ENCODE assay signal across 14 cellular contexts in genomic region chr4:86633854-86634253, GRCh38.
"Had no signal": no experiment of that assay in that cellular context is flagged by ENCODE, and none has a peak within 500 bp of the region (broad histone marks: within the 10 kb centered on the region; RNA-seq: fewer than 3 reads in every experiment).

No MANE protein-coding gene starts in this region.

- H3K79me2 ChIP-seq: parathyroid adenoma had no signal

- H3K4me1 ChIP-seq: parathyroid adenoma had no signal

- H2AFZ ChIP-seq: parathyroid adenoma had no signal

- H3K27ac Mint-ChIP-seq: activated CD4-positive, alpha-beta memory T cell treated with anti-CD3 and anti-CD28 coated beads for 36 hours; activated naive CD8-positive, alpha-beta T cell treated with anti-CD3 and anti-CD28 coated beads, Interleukin-2, amount 50 U/mL, for 24 hours had no signal

- H3K4me3 Mint-ChIP-seq: activated CD4-positive, alpha-beta memory T cell treated with anti-CD3 and anti-CD28 coated beads for 36 hours; activated naive CD8-positive, alpha-beta T cell treated with anti-CD3 and anti-CD28 coated beads, Interleukin-2, amount 50 U/mL, for 24 hours; neural crest cell had no signal

- H3K4me3 ChIP-seq: coronary artery had no signal

- H3K36me3 Mint-ChIP-seq: activated CD4-positive, alpha-beta memory T cell treated with anti-CD3 and anti-CD28 coated beads for 36 hours had no signal

- H3K4me1 Mint-ChIP-seq: activated naive CD8-positive, alpha-beta T cell treated with anti-CD3 and anti-CD28 coated beads, Interleukin-2, amount 50 U/mL, for 24 hours had no signal

- DNase-seq: activated CD4-positive, alpha-beta memory T cell treated with anti-CD3 and anti-CD28 coated beads for 36 hours; activated CD4-positive, alpha-beta T cell treated with anti-CD3 and anti-CD28 coated beads for 1 hour; activated naive CD4-positive, alpha-beta T cell; activated naive CD8-positive, alpha-beta T cell treated with anti-CD3 and anti-CD28 coated beads, Interleukin-2, amount 50 U/mL, for 24 hours; activated T-cell treated with anti-CD3 and anti-CD28 coated beads, Interleukin-2, amount 50 U/mL, for 48 hours; effector memory CD4-positive, alpha-beta T cell; foreskin fibroblast; islet precursor cell; left ventricle myocardium superior; retina; T-helper 9 cell had no signal

- H3K27me3 Mint-ChIP-seq: activated naive CD8-positive, alpha-beta T cell treated with anti-CD3 and anti-CD28 coated beads, Interleukin-2, amount 50 U/mL, for 24 hours had no signal

- H3K27ac ChIP-seq: coronary artery, parathyroid adenoma had no signal

- H3K9ac ChIP-seq: parathyroid adenoma had no signal
